Comparison of ENCODE assay signal across 1 cellular context in genomic region chr3:128605091-128606046, GRCh38.
A peak's percentile ranks its signal among the peaks of the same experiment; 100 is the strongest.
TF ChIP-seq lines count a peak whose summit lies in the region.

No MANE protein-coding gene starts in this region.

TF ChIP-seq in HepG2, 621 proteins besides CTCF, POLR2A, EP300 and RAD21 (continued from another document and continues in another):
- TF ChIP-seq HNF4G (IDR thresholded peaks at IDR 0.05; ENCODE audit: borderline replicate concordance, low read depth, low read length): peak; percentile 88
- TF ChIP-seq HNF4G (CRISPR knock-in tag; IDR thresholded peaks at IDR 0.05; ENCODE audit: borderline replicate concordance, low read depth): 0 out of 2 replicates have a peak, but pooled peaks have one; percentile 38
- no peak for TF ChIP-seq IRF9 (CRISPR knock-in tag; IDR thresholded peaks at IDR 0.05; ENCODE audit: borderline replicate concordance)
- TF ChIP-seq ZSCAN9 (CRISPR knock-in tag; IDR thresholded peaks at IDR 0.05; ENCODE audit: borderline replicate concordance): 0 out of 2 replicates have a peak, but pooled peaks have one; percentile 14
- TF ChIP-seq ZKSCAN5 (CRISPR knock-in tag; IDR thresholded peaks at IDR 0.05): no peak
- TF ChIP-seq NKX3-1 (CRISPR knock-in tag; IDR thresholded peaks at IDR 0.05): 0 out of 2 replicates have a peak, but pooled peaks have one; percentile 26
- TF ChIP-seq, protein P1, sequence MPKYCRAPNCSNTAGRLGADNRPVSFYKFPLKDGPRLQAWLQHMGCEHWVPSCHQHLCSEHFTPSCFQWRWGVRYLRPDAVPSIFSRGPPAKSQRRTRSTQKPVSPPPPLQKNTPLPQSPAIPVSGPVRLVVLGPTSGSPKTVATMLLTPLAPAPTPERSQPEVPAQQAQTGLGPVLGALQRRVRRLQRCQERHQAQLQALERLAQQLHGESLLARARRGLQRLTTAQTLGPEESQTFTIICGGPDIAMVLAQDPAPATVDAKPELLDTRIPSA (CRISPR knock-in tag; IDR thresholded peaks at IDR 0.05; ENCODE audit: borderline replicate concordance): no peak
- no peak for TF ChIP-seq TP53 (CRISPR knock-in tag; conservative IDR thresholded peaks at IDR 0.05)
- TF ChIP-seq ZNF883 (CRISPR knock-in tag; IDR thresholded peaks at IDR 0.05; ENCODE audit: not compliant biosample characterization): no peak
- TF ChIP-seq ZNF766 (CRISPR knock-in tag; IDR thresholded peaks at IDR 0.05; ENCODE audit: borderline replicate concordance): no peak; the same call in 1 of the 2 replicates
- TF ChIP-seq RELA (CRISPR knock-in tag; IDR thresholded peaks at IDR 0.05): no peak
- no peak for TF ChIP-seq ZNF589 (CRISPR knock-in tag; conservative IDR thresholded peaks at IDR 0.05)
- TF ChIP-seq ZSCAN22 (CRISPR knock-in tag; IDR thresholded peaks at IDR 0.05): no peak
- no peak for TF ChIP-seq JUND (CRISPR knock-in tag; IDR thresholded peaks at IDR 0.05)
- no peak for TF ChIP-seq ZBTB49 (CRISPR knock-in tag; IDR thresholded peaks at IDR 0.05; ENCODE audit: borderline replicate concordance)
- TF ChIP-seq GMEB1 (CRISPR knock-in tag; IDR thresholded peaks at IDR 0.05; ENCODE audit: borderline replicate concordance): no peak
- no peak for TF ChIP-seq EZH2 (conservative IDR thresholded peaks at IDR 0.05; ENCODE audit: low read depth, low read length)
- no peak for TF ChIP-seq THAP11 (CRISPR knock-in tag; IDR thresholded peaks at IDR 0.05)
- peak; percentile 30; the same call in 1 of the 2 replicates for TF ChIP-seq RXRA (CRISPR knock-in tag; IDR thresholded peaks at IDR 0.05)
- TF ChIP-seq ZFP62 (CRISPR knock-in tag; IDR thresholded peaks at IDR 0.05): no peak
- no peak for TF ChIP-seq ZSCAN25 (CRISPR knock-in tag; IDR thresholded peaks at IDR 0.05)
- TF ChIP-seq RBM39 (IDR thresholded peaks at IDR 0.05; ENCODE audit: low read depth, low read length, poor library complexity, severe bottlenecking): no peak
- peak; percentile 48; the same call in 1 of the 2 replicates for TF ChIP-seq HDAC1 (CRISPR knock-in tag; IDR thresholded peaks at IDR 0.05)
- TF ChIP-seq SAP130 (CRISPR knock-in tag; IDR thresholded peaks at IDR 0.05; ENCODE audit: low read depth): peak; percentile 42; the same call in 1 of the 2 replicates
- TF ChIP-seq, protein P2, sequence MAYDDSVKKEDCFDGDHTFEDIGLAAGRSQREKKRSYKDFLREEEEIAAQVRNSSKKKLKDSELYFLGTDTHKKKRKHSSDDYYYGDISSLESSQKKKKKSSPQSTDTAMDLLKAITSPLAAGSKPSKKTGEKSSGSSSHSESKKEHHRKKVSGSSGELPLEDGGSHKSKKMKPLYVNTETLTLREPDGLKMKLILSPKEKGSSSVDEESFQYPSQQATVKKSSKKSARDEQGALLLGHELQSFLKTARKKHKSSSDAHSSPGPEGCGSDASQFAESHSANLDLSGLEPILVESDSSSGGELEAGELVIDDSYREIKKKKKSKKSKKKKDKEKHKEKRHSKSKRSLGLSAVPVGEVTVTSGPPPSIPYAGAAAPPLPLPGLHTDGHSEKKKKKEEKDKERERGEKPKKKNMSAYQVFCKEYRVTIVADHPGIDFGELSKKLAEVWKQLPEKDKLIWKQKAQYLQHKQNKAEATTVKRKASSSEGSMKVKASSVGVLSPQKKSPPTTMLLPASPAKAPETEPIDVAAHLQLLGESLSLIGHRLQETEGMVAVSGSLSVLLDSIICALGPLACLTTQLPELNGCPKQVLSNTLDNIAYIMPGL (CRISPR knock-in tag; IDR thresholded peaks at IDR 0.05; ENCODE audit: borderline replicate concordance in 1 of 2, low read depth in 1 of 2): peak in 1 of 2 experiments; percentile 49; a peak in 2 of 4 replicates
- TF ChIP-seq PCBP1 (IDR thresholded peaks at IDR 0.05; ENCODE audit: borderline replicate concordance, low read depth, low read length): no peak
- no peak for TF ChIP-seq ZNF768 (CRISPR knock-in tag; IDR thresholded peaks at IDR 0.05)
- TF ChIP-seq ZNF292 (CRISPR knock-in tag; IDR thresholded peaks at IDR 0.05; ENCODE audit: borderline replicate concordance, low read depth): no peak; the same call in 1 of the 2 replicates
- no peak for TF ChIP-seq ZNF549 (CRISPR knock-in tag; IDR thresholded peaks at IDR 0.05)
- no peak for TF ChIP-seq CSRNP1 (CRISPR knock-in tag; IDR thresholded peaks at IDR 0.05)
- TF ChIP-seq, protein P3, sequence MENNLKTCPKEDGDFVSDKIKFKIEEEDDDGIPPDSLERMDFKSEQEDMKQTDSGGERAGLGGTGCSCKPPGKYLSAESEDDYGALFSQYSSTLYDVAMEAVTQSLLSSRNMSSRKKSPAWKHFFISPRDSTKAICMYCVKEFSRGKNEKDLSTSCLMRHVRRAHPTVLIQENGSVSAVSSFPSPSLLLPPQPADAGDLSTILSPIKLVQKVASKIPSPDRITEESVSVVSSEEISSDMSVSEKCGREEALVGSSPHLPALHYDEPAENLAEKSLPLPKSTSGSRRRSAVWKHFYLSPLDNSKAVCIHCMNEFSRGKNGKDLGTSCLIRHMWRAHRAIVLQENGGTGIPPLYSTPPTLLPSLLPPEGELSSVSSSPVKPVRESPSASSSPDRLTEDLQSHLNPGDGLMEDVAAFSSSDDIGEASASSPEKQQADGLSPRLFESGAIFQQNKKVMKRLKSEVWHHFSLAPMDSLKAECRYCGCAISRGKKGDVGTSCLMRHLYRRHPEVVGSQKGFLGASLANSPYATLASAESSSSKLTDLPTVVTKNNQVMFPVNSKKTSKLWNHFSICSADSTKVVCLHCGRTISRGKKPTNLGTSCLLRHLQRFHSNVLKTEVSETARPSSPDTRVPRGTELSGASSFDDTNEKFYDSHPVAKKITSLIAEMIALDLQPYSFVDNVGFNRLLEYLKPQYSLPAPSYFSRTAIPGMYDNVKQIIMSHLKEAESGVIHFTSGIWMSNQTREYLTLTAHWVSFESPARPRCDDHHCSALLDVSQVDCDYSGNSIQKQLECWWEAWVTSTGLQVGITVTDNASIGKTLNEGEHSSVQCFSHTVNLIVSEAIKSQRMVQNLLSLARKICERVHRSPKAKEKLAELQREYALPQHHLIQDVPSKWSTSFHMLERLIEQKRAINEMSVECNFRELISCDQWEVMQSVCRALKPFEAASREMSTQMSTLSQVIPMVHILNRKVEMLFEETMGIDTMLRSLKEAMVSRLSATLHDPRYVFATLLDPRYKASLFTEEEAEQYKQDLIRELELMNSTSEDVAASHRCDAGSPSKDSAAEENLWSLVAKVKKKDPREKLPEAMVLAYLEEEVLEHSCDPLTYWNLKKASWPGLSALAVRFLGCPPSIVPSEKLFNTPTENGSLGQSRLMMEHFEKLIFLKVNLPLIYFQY (CRISPR knock-in tag; IDR thresholded peaks at IDR 0.05; ENCODE audit: borderline replicate concordance): no peak
- no peak for TF ChIP-seq TEAD2 (CRISPR knock-in tag; IDR thresholded peaks at IDR 0.05)
- TF ChIP-seq MBD4 (IDR thresholded peaks at IDR 0.05; ENCODE audit: borderline replicate concordance, low read length): no peak
- no peak for TF ChIP-seq KDM1A (CRISPR knock-in tag; IDR thresholded peaks at IDR 0.05)
- no peak for TF ChIP-seq U2AF2 (IDR thresholded peaks at IDR 0.05; ENCODE audit: low read depth, low read length)
- TF ChIP-seq GLI4 (CRISPR knock-in tag; IDR thresholded peaks at IDR 0.05; ENCODE audit: borderline replicate concordance): no peak
- no peak for TF ChIP-seq TCF7L2 (IDR thresholded peaks at IDR 0.05; ENCODE audit: low read depth, low read length)
- TF ChIP-seq ZNF230 (CRISPR knock-in tag; IDR thresholded peaks at IDR 0.05): 0 out of 2 replicates have a peak, but pooled peaks have one; percentile 14
- TF ChIP-seq ZSCAN12 (CRISPR knock-in tag; IDR thresholded peaks at IDR 0.05): peak; percentile 87; the same call in 1 of the 2 replicates
- TF ChIP-seq ZNF703 (CRISPR knock-in tag; IDR thresholded peaks at IDR 0.05; ENCODE audit: borderline replicate concordance): no peak
- no peak for TF ChIP-seq DDIT3 (CRISPR knock-in tag; IDR thresholded peaks at IDR 0.05)
- TF ChIP-seq RCOR2 (CRISPR knock-in tag; IDR thresholded peaks at IDR 0.05): peak; percentile 82
- TF ChIP-seq ZNF441 (CRISPR knock-in tag; IDR thresholded peaks at IDR 0.05; ENCODE audit: borderline replicate concordance): no peak
- TF ChIP-seq CEBPB (IDR thresholded peaks at IDR 0.05; ENCODE audit: borderline replicate concordance, low read depth, low read length): no peak
- TF ChIP-seq ZMYM3 (CRISPR knock-in tag; IDR thresholded peaks at IDR 0.05): peak; percentile 93
- no peak for TF ChIP-seq PHB2 (IDR thresholded peaks at IDR 0.05; ENCODE audit: partially characterized antibody)
- no peak for TF ChIP-seq KLF9 (CRISPR knock-in tag; IDR thresholded peaks at IDR 0.05; ENCODE audit: low read depth)
- TF ChIP-seq ZNF138 (CRISPR knock-in tag; IDR thresholded peaks at IDR 0.05; ENCODE audit: low read depth): no peak
- TF ChIP-seq ZNF33A (CRISPR knock-in tag; IDR thresholded peaks at IDR 0.05; ENCODE audit: borderline replicate concordance): no peak
- TF ChIP-seq AGO1 (IDR thresholded peaks at IDR 0.05; ENCODE audit: low read depth, low read length, poor library complexity, severe bottlenecking): no peak
- no peak for TF ChIP-seq ZNF576 (CRISPR knock-in tag; IDR thresholded peaks at IDR 0.05)
- TF ChIP-seq, protein P4, sequence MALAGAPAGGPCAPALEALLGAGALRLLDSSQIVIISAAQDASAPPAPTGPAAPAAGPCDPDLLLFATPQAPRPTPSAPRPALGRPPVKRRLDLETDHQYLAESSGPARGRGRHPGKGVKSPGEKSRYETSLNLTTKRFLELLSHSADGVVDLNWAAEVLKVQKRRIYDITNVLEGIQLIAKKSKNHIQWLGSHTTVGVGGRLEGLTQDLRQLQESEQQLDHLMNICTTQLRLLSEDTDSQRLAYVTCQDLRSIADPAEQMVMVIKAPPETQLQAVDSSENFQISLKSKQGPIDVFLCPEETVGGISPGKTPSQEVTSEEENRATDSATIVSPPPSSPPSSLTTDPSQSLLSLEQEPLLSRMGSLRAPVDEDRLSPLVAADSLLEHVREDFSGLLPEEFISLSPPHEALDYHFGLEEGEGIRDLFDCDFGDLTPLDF (CRISPR knock-in tag; IDR thresholded peaks at IDR 0.05): 0 out of 2 replicates have a peak, but pooled peaks have one; percentile 38
